Comparison of ENCODE assay signal across 8 cellular contexts in genomic region chr3:66101901-66102300, GRCh38.
"Had no signal": no experiment of that assay in that cellular context is flagged by ENCODE, and none has a peak within 500 bp of the region (broad histone marks: within the 10 kb centered on the region; RNA-seq: fewer than 3 reads in every experiment).

No MANE protein-coding gene starts in this region.

- H2AFZ ChIP-seq: GM23248 had no signal

- ATAC-seq: HCT116, HepG2 had no signal

- H3K9me3 ChIP-seq: HAP-1 had no signal

- H3K36me3 ChIP-seq: HAP-1 had no signal

- H3K27ac ChIP-seq: GM23248, HL-60 had no signal

- FAIRE-seq: HepG2 had no signal

- H3K4me1 ChIP-seq: HAP-1 had no signal

- DNase-seq: GM23248, GOT3, H7, HFFc6 had no signal

- H3K4me3 ChIP-seq: GM23248, HAP-1 had no signal

- H3K9ac ChIP-seq: GM23248 had no signal
